Comparison of ENCODE assay signal across 8 cellular contexts in the genomic region with DNA sequence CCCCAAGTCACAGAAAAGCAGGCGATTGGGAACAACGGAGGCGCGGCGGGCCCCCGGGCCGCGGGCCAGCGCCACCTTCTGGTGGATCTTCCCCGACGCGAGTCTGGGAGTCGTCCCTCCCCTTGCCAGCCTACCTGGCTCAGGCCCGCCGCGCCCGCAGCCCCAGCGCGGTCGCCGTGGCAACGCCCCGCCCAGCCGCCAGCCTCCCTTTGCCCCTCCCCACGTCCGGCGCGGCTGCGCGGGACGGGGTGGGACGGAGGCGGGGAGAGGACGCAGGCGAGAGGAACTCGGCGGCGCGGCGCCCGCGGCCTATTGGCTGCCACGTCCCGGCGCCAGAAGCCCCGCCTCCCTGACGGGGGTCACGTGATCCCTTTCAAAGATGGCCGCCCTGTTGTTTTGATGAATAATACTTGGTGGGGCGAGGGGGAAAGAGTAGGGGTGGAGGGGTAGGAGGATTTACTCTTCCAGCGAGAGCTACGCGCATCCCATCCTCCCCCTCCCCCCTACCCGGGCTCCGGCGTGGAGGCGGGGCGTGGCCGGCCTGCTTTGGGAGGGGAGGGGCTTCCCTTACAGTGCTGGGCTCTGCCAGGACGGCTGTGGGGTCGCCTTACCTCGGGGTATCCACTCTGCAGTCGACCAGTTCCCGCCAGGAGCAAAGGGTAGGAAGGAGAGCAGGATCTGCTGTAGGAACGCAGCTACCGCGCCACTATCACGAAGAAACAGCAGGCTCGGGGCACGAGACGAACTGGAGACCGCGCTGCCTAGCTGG. TPM values are rescaled to one million over a fixed set of nuclear protein-coding genes. Genes with fewer than 3 reads are reported as not detected.
DNase-seq lines count a peak whose midpoint lies in the region; ATAC-seq, FAIRE-seq and TF ChIP-seq lines count a peak whose summit lies in the region.

A gene (plus strand): TSS at position 369 of the 769 bp plus-strand sequence. CDS start 713 bp downstream, outside the sequence.

- WGBS in pancreas, 2 donors = 1% methylated on average over 69 to 73 of the region's 73 CpGs

- H3K27me3 ChIP-seq in SU-DHL-6 (ENCODE audit: low read length) (no peaks in the 10 kb centered on the region), pancreas (no peaks in the 10 kb centered on the region), tibial artery (no peaks in the 10 kb centered on the region)

- H3K4me1 Mint-ChIP-seq in activated naive CD8-positive, alpha-beta T cell treated with anti-CD3 and anti-CD28 coated beads, Interleukin-2, amount 10 ng/mL, durations not matched to agents 7 days and 5 days = peaks cover 18% of the 10 kb centered on the region

- H3F3A ChIP-seq in SU-DHL-6 (ENCODE audit: insufficient read depth) = no peaks in the 10 kb centered on the region

- H3K36me3 ChIP-seq in SU-DHL-6 (ENCODE audit: low read length) (no peaks in the 10 kb centered on the region), pancreas (no peaks in the 10 kb centered on the region), tibial artery (peaks cover 9 to 15% (median 12%) of the 10 kb centered on the region in 3 donors)

- no peak for FAIRE-seq in pancreas (lab: Jason Lieb, UNC)

- peak within 1 kb of the TSS; percentile 81 for H3K9ac ChIP-seq in SU-DHL-6 (ENCODE audit: low read length)

- H3K4me1 ChIP-seq in pancreas (peaks cover 7 to 15% (median 10%) of the 10 kb centered on the region in 3 donors), tibial artery (peaks cover 0 to 40% (median 13%) of the 10 kb centered on the region in 4 donors)

- H3K27me3 Mint-ChIP-seq in activated naive CD8-positive, alpha-beta T cell treated with anti-CD3 and anti-CD28 coated beads, Interleukin-2, amount 10 ng/mL, durations not matched to agents 7 days and 5 days = no peaks in the 10 kb centered on the region

- no peaks in the 10 kb centered on the region for H4K20me1 ChIP-seq in SU-DHL-6 (ENCODE audit: low read depth, low read length)

- peak within 1 kb of the TSS; percentile 96 for H3K27ac Mint-ChIP-seq in activated naive CD8-positive, alpha-beta T cell treated with anti-CD3 and anti-CD28 coated beads, Interleukin-2, amount 10 ng/mL, durations not matched to agents 7 days and 5 days

- TF ChIP-seq CTCF in GM12873 (IDR thresholded peaks at IDR 0.05; ENCODE audit: insufficient read depth, low read depth, low read length, missing control alignments) (peak; percentile 90), SU-DHL-6 (IDR thresholded peaks at IDR 0.05; ENCODE audit: insufficient read depth, low read length, poor library complexity, severe bottlenecking) (peak; percentile 76), pancreas (IDR thresholded peaks at IDR 0.05) (peak; percentile 86 to 91 (median 90)), tibial artery (IDR thresholded peaks at IDR 0.05) (peak; percentile 77 to 78)

- intact Hi-C loops in Right ventricle myocardium inferior (cut with DNase I) = loop anchor here (1.0 to 5.0 kb wide), 5 partner anchors 32 to 155 kb away; a partner anchor contains a TSS
- intact Hi-C loops in pancreas (cut with DNase I) = no loop called here
- intact Hi-C loops in tibial artery (cut with DNase I; ENCODE audit: low total_unique reads) = loop anchor here (2.0 to 10.0 kb wide), 3 partner anchors 76 to 120 kb away; a partner anchor contains a TSS

- POLR2A ChIA-PET in activated naive CD8-positive, alpha-beta T cell treated with anti-CD3 and anti-CD28 coated beads, Interleukin-2, amount 10 ng/mL, durations not matched to agents 7 days and 5 days (lab: Charles Lee) = interaction anchor here (2.0 kb wide), 1 partner anchor 83 kb away, joined by 6 read pairs; no protein-coding TSS in a partner anchor

- H3K9me2 ChIP-seq in SU-DHL-6 (replicated peaks; ENCODE audit: insufficient read depth, low read length) = no peaks in the 10 kb centered on the region

- H3K4me3 ChIP-seq in SU-DHL-6 (ENCODE audit: insufficient read depth, low read length, poor library complexity, severe bottlenecking) = peak within 1 kb of the TSS; percentile 86
- H3K4me3 ChIP-seq in pancreas = peak within 1 kb of the TSS; percentile 86 to 96 (median 95)
- peak within 1 kb of the TSS; percentile 82 to 100 for H3K4me3 ChIP-seq in tibial artery

- no peaks in the 10 kb centered on the region for H3K36me3 Mint-ChIP-seq in activated naive CD8-positive, alpha-beta T cell treated with anti-CD3 and anti-CD28 coated beads, Interleukin-2, amount 10 ng/mL, durations not matched to agents 7 days and 5 days

- peak within 1 kb of the TSS; percentile 100 for H2AFZ ChIP-seq in SU-DHL-6 (ENCODE audit: low read depth, low read length, severe bottlenecking)

- H3K27ac ChIP-seq in SU-DHL-6 (ENCODE audit: low read depth, low read length) (peak within 1 kb of the TSS; percentile 42), pancreas (peak within 1 kb of the TSS; percentile 83 to 97 (median 90)), tibial artery (peak within 1 kb of the TSS; percentile 96 to 99)

- H3K9me3 Mint-ChIP-seq in activated naive CD8-positive, alpha-beta T cell treated with anti-CD3 and anti-CD28 coated beads, Interleukin-2, amount 10 ng/mL, durations not matched to agents 7 days and 5 days = no peaks in the 10 kb centered on the region

- H3K4me2 ChIP-seq in SU-DHL-6 (ENCODE audit: low read depth, low read length, poor library complexity, severe bottlenecking) = peak within 1 kb of the TSS; percentile 93

- ATAC-seq in HG02759 (IDR thresholded peaks at IDR 0.05; ENCODE audit: unreplicated experiment) = peak; percentile 97
- peak; percentile 98 for ATAC-seq in activated naive CD8-positive, alpha-beta T cell treated with anti-CD3 and anti-CD28 coated beads, Interleukin-2, amount 10 ng/mL, durations not matched to agents 7 days and 5 days (ENCODE audit: low read depth)
- peak; percentile 99 for ATAC-seq in Right ventricle myocardium inferior
- ATAC-seq in pancreas = peak; percentile 94 to 99 (median 98)

- DNase-seq in NCI-H128 (lab: John Stamatoyannopoulos, UW; ENCODE audit: unreplicated experiment) (peak; percentile 99), Right ventricle myocardium inferior (ENCODE audit: missing footprints) (peak; percentile 100), pancreas (peak; percentile 97 to 100 (median 99)), tibial artery (peak; percentile 97 to 99)
- peak; percentile 100 for DNase-seq in activated naive CD8-positive, alpha-beta T cell treated with anti-CD3 and anti-CD28 coated beads, Interleukin-2, amount 10 ng/mL, durations not matched to agents 7 days and 5 days

- H3K79me2 ChIP-seq in SU-DHL-6 (ENCODE audit: insufficient read depth, low read length) = peaks cover 29% of the 10 kb centered on the region

- H3K9me3 ChIP-seq in SU-DHL-6 (ENCODE audit: insufficient read depth, low read length) (no peaks in the 10 kb centered on the region), pancreas (no peaks in the 10 kb centered on the region), tibial artery (no peaks in the 10 kb centered on the region)

- peak within 1 kb of the TSS; percentile 86 for H3K4me3 Mint-ChIP-seq in activated naive CD8-positive, alpha-beta T cell treated with anti-CD3 and anti-CD28 coated beads, Interleukin-2, amount 10 ng/mL, durations not matched to agents 7 days and 5 days

RNA-seq across cellular contexts. Expression of the gene that starts here (rescaled TPM):
- total RNA-seq in activated naive CD8-positive, alpha-beta T cell treated with anti-CD3 and anti-CD28 coated beads, Interleukin-2, amount 10 ng/mL, durations not matched to agents 7 days and 5 days = 10 to 100 TPM; 31.6 to 33.4 TPM
- total RNA-seq in Right ventricle myocardium inferior = 66.4 TPM
- total RNA-seq in pancreas = 10 to 100 TPM; 27.5 to 45.3 (median 35.2) TPM
- 10 to 100 TPM; 13.0 to 16.7 TPM for polyA plus RNA-seq in pancreas

Comparison
In these comparisons a context has a peak if more than half of its experiments do, and no peak if none do; other contexts are left out.
1. Peak in every context shown above with its lines: DNase-seq, ATAC-seq, H3K4me3 ChIP-seq and H3K27ac ChIP-seq.
2. H3K27ac ChIP-seq: peak in every context shown above with its lines; median percentile 98 in tibial artery; 90 in pancreas; 42 in SU-DHL-6.
3. intact Hi-C loops: an anchor here in Right ventricle myocardium inferior (1.0 to 5.0 kb wide) and tibial artery (2.0 to 10.0 kb wide); none called in pancreas.